Comparison of ENCODE assay signal across 16 cellular contexts in genomic region chr20:8367679-8368078, GRCh38.
"Had no signal": no experiment of that assay in that cellular context is flagged by ENCODE, and none has a peak within 500 bp of the region (broad histone marks: within the 10 kb centered on the region; RNA-seq: fewer than 3 reads in every experiment).

No MANE protein-coding gene starts in this region.

- ATAC-seq: activated CD4-positive, alpha-beta T cell treated with anti-CD3 and anti-CD28 coated beads for 36 hours; effector memory CD8-positive, alpha-beta T cell; naive thymus-derived CD4-positive, alpha-beta T cell; T-helper 17 cell had no signal

- H3K27me3 ChIP-seq: esophagus squamous epithelium, neural progenitor cell, right atrium auricular region had no signal

- DNase-seq: activated CD4-positive, alpha-beta T cell treated with anti-CD3 and anti-CD28 coated beads for 36 hours; activated CD4-positive, alpha-beta T cell treated with anti-CD3 and anti-CD28 coated beads, Interleukin-2, amount 50 U/mL, for 48 hours; activated T-cell treated with anti-CD3 and anti-CD28 coated beads for 4 hours; effector memory CD8-positive, alpha-beta T cell; esophagus squamous epithelium; mesendoderm; naive thymus-derived CD4-positive, alpha-beta T cell; stimulated activated CD4-positive, alpha-beta T cell treated with anti-CD3 and anti-CD28 coated beads, Interleukin-15, amount 100 ng/mL, for 24 hours; stimulated activated CD4-positive, alpha-beta T cell treated with anti-CD3 and anti-CD28 coated beads, Interleukin-4, amount 100 ng/mL, for 1 hour; T-helper 17 cell had no signal

- H3K9ac ChIP-seq: neural progenitor cell had no signal

- H3K4me3 ChIP-seq: esophagus squamous epithelium, neural progenitor cell, prostate gland, right atrium auricular region, skin epidermis had no signal

- H2AFZ ChIP-seq: neural progenitor cell had no signal

- H3K4me2 ChIP-seq: neural progenitor cell had no signal

- H3K9me3 Mint-ChIP-seq: activated T-helper 1 cell treated with anti-CD3 and anti-CD28 coated beads, Interleukin-12 subunit alpha, Interleukin-12 subunit beta, Interleukin-2, Interleukin-4 antibody, amounts not matched to agents 30 ng/mL and 10 ng/mL and 1 ng/mL, durations not matched to agents 14 hours and 24 hours and 36 hours; effector memory CD8-positive, alpha-beta T cell; naive thymus-derived CD4-positive, alpha-beta T cell; neural progenitor cell had no signal

- H3K4me3 Mint-ChIP-seq: activated CD4-positive, alpha-beta T cell treated with anti-CD3 and anti-CD28 coated beads for 36 hours; activated naive CD8-positive, alpha-beta T cell; activated T-helper 1 cell treated with anti-CD3 and anti-CD28 coated beads, Interleukin-12 subunit alpha, Interleukin-12 subunit beta, Interleukin-2, Interleukin-4 antibody, amounts not matched to agents 30 ng/mL and 10 ng/mL and 1 ng/mL, durations not matched to agents 14 hours and 24 hours and 36 hours; effector memory CD8-positive, alpha-beta T cell; naive thymus-derived CD4-positive, alpha-beta T cell; neural progenitor cell; T-helper 17 cell had no signal

- H3K27ac ChIP-seq: esophagus squamous epithelium, neural progenitor cell, prostate gland, right atrium auricular region, skin epidermis had no signal

- H3K36me3 Mint-ChIP-seq: activated naive CD8-positive, alpha-beta T cell had no signal

- H3K4me1 ChIP-seq: esophagus squamous epithelium, prostate gland, right atrium auricular region had no signal

- H3K9me3 ChIP-seq: esophagus squamous epithelium, prostate gland, right atrium auricular region had no signal

- H3K27me3 Mint-ChIP-seq: activated CD4-positive, alpha-beta T cell treated with anti-CD3 and anti-CD28 coated beads for 36 hours; effector memory CD8-positive, alpha-beta T cell; T-helper 17 cell had no signal

- H3K27ac Mint-ChIP-seq: activated CD4-positive, alpha-beta T cell treated with anti-CD3 and anti-CD28 coated beads for 36 hours; activated naive CD8-positive, alpha-beta T cell; activated T-helper 1 cell treated with anti-CD3 and anti-CD28 coated beads, Interleukin-12 subunit alpha, Interleukin-12 subunit beta, Interleukin-2, Interleukin-4 antibody, amounts not matched to agents 30 ng/mL and 10 ng/mL and 1 ng/mL, durations not matched to agents 14 hours and 24 hours and 36 hours; effector memory CD8-positive, alpha-beta T cell; naive thymus-derived CD4-positive, alpha-beta T cell; neural progenitor cell; T-helper 17 cell had no signal

- H3K36me3 ChIP-seq: esophagus squamous epithelium, neural progenitor cell, prostate gland, right atrium auricular region had no signal
